In genomic region chr3:194572131-194572789, GRCh38 we compare ENCODE assay signal across 8 cellular contexts.
A peak's percentile ranks its signal among the peaks of the same experiment; 100 is the strongest.
DNase-seq lines count a peak whose midpoint lies in the region; ATAC-seq and TF ChIP-seq lines count a peak whose summit lies in the region.

No MANE protein-coding gene starts in this region.

- H3K4me1 Mint-ChIP-seq in CD8-positive, alpha-beta T cell (ENCODE audit: low read depth), result no peaks in the 10 kb centered on the region

- no peaks in the 10 kb centered on the region for H3K27me3 ChIP-seq in upper lobe of left lung
- H3K27me3 ChIP-seq in CD8-positive, alpha-beta T cell (ENCODE audit: insufficient read depth, low read length), result peaks cover 4% of the 10 kb centered on the region

- no peak overlapping the region for H3K4me3 Mint-ChIP-seq in CD8-positive, alpha-beta T cell

- intact Hi-C loops in lower leg skin (cut with DNase I; ENCODE audit: low total_unique reads), result no loop called here
- intact Hi-C loops in CD8-positive, alpha-beta T cell (cut with DNase I, micrococcal nuclease), result no loop called here

- H3K4me3 ChIP-seq in coronary artery, result peak overlapping the region; percentile 40
- H3K4me3 ChIP-seq in lower leg skin (ENCODE audit: low read depth, poor library complexity, severe bottlenecking), result no peak overlapping the region
- H3K4me3 ChIP-seq in upper lobe of left lung, result no peak overlapping the region
- H3K4me3 ChIP-seq in CD8-positive, alpha-beta T cell (ENCODE audit: low read depth, low read length), result no peak overlapping the region

- POLR2A ChIA-PET in CD8-positive, alpha-beta T cell (lab: Charles Lee), result no interaction called here

- TF ChIP-seq CTCF in coronary artery (IDR thresholded peaks at IDR 0.05) (no peak), lower leg skin (IDR thresholded peaks at IDR 0.05) (no peak), upper lobe of left lung (IDR thresholded peaks at IDR 0.05) (no peak)
- TF ChIP-seq CTCF in CD8-positive, alpha-beta T cell (IDR thresholded peaks at IDR 0.05), result no peak

- H3K36me3 ChIP-seq in upper lobe of left lung, result no peaks in the 10 kb centered on the region
- no peaks in the 10 kb centered on the region for H3K36me3 ChIP-seq in CD8-positive, alpha-beta T cell (ENCODE audit: insufficient read depth, low read length)

- WGBS in lower leg skin, 2 donors, result 52 to 68% methylated on average over 18 of the region's 18 CpGs
- 27 to 29% methylated on average over 14 to 18 of the region's 18 CpGs for WGBS in upper lobe of left lung, 2 donors

- H3K9me3 Mint-ChIP-seq in CD8-positive, alpha-beta T cell, result no peaks in the 10 kb centered on the region

- TF ChIP-seq EP300 in upper lobe of left lung (IDR thresholded peaks at IDR 0.05), result peak in 2 of 4 donors; percentile 86 to 90

- no peaks in the 10 kb centered on the region for H3K9me3 ChIP-seq in upper lobe of left lung
- no peaks in the 10 kb centered on the region for H3K9me3 ChIP-seq in CD8-positive, alpha-beta T cell (ENCODE audit: low read length)

- H3K4me1 ChIP-seq in upper lobe of left lung, result peaks cover 12 to 34% (median 23%) of the 10 kb centered on the region in 4 donors
- H3K4me1 ChIP-seq in CD8-positive, alpha-beta T cell (ENCODE audit: insufficient read depth, low read length), result no peaks in the 10 kb centered on the region

- peaks cover 26% of the 10 kb centered on the region for H3K27me3 Mint-ChIP-seq in CD8-positive, alpha-beta T cell (ENCODE audit: low read depth)

- TF ChIP-seq POLR2A in lower leg skin (IDR thresholded peaks at IDR 0.05), result no peak
- TF ChIP-seq POLR2A in upper lobe of left lung (IDR thresholded peaks at IDR 0.05), result peak in 1 of 4 donors; percentile 23

- peak; percentile 38 for DNase-seq in HuH-7.5 (ENCODE audit: low spot score)
- peak; percentile 94 for DNase-seq in coronary artery (ENCODE audit: low spot score)
- DNase-seq in lower leg skin (ENCODE audit: low spot score in 2 of 2), result peak; percentile 51 to 94
- peak; percentile 63 to 66 for DNase-seq in upper lobe of left lung
- DNase-seq in CD8-positive, alpha-beta T cell, result no peak
- DNase-seq in activated naive CD4-positive, alpha-beta T cell (lab: John Stamatoyannopoulos, UW), result no peak

- H3K27ac ChIP-seq in coronary artery (peak overlapping the region; percentile 86 to 91), upper lobe of left lung (peak overlapping the region; percentile 11 to 44 (median 34))
- H3K27ac ChIP-seq in CD8-positive, alpha-beta T cell (ENCODE audit: low read depth, low read length), result no peak overlapping the region

- CTCF ChIA-PET in CD8-positive, alpha-beta T cell (lab: Charles Lee), result interaction anchor here (0.8 to 1.7 kb wide), 3 partner anchors 21 to 100 kb away, joined by 3 read pairs; no protein-coding TSS in a partner anchor

- H3K36me3 Mint-ChIP-seq in CD8-positive, alpha-beta T cell, result no peaks in the 10 kb centered on the region

- ATAC-seq in upper lobe of left lung (ENCODE audit: low FRiP score in 2 of 2) (peak; percentile 44 to 83), HG03439 (IDR thresholded peaks at IDR 0.05; ENCODE audit: unreplicated experiment) (no peak), GM21367 (IDR thresholded peaks at IDR 0.05; ENCODE audit: unreplicated experiment) (no peak)
- ATAC-seq in CD8-positive, alpha-beta T cell, result no peak

- no peak overlapping the region for H3K27ac Mint-ChIP-seq in CD8-positive, alpha-beta T cell

Comparison
In these comparisons a context has a peak if more than half of its experiments do, and no peak if none do; other contexts are left out.
1. DNase-seq: peak in HuH-7.5 (single experiment), coronary artery (single experiment), lower leg skin (2 of 2) and upper lobe of left lung (2 of 2); none in CD8-positive, alpha-beta T cell (0 of 7) and activated naive CD4-positive, alpha-beta T cell (0 of 4).
2. ATAC-seq: peak in upper lobe of left lung (2 of 2); none in CD8-positive, alpha-beta T cell (single experiment), HG03439 (single experiment) and GM21367 (single experiment).